ENCODE assay signal across 16 cellular contexts in genomic region chr14:74932401-74932901, GRCh38. TPM values are rescaled to one million over a fixed set of nuclear protein-coding genes. Genes with fewer than 3 reads are reported as not detected.
A peak's percentile ranks its signal among the peaks of the same experiment; 100 is the strongest.
DNase-seq lines count a peak whose midpoint lies in the region; ATAC-seq, FAIRE-seq and TF ChIP-seq lines count a peak whose summit lies in the region.
"Had no signal": no experiment of that assay in that cellular context is flagged by ENCODE, and none has a peak within 500 bp of the region (broad histone marks: within the 10 kb centered on the region; RNA-seq: fewer than 3 reads in every experiment).

No MANE protein-coding gene starts in this region.

- BruUV-seq in HepG2 (replicated peaks; lab: Mats Ljungman, UMichigan): no TSS peak

- H3K9me3 Mint-ChIP-seq in brain: peaks cover 0 to 3% (median 0%) of the 10 kb centered on the region in 5 experiments
- no peaks in the 10 kb centered on the region for H3K9me3 Mint-ChIP-seq in activated CD8-positive, alpha-beta memory T cell treated with anti-CD3 and anti-CD28 coated beads, Interleukin-2, amount 10 ng/mL, durations not matched to agents 7 days and 5 days (ENCODE audit: low read depth)
- H3K9me3 Mint-ChIP-seq: activated T-helper 1 cell treated with anti-CD3 and anti-CD28 coated beads, Interleukin-12 subunit alpha, Interleukin-12 subunit beta, Interleukin-2, Interleukin-4 antibody, amounts not matched to agents 30 ng/mL and 10 ng/mL and 1 ng/mL, durations not matched to agents 14 hours and 24 hours and 36 hours; central memory CD8-positive, alpha-beta T cell had no signal

- H3K27ac ChIP-seq in right atrium auricular region (peak overlapping the region in 1 of 2 donors; percentile 21), HepG2 (ENCODE audit: extremely low read length, insufficient read depth, low read length) (no peak overlapping the region)

- no peaks in the 10 kb centered on the region for H3K79me2 ChIP-seq in HepG2 (ENCODE audit: insufficient read depth, low read length)

- intact Hi-C loops in Right ventricle myocardium superior (cut with DNase I) (no loop called here), HepG2 (cut with micrococcal nuclease; ENCODE audit: unreplicated experiment) (no loop called here)

- H2AFZ ChIP-seq in HepG2 (ENCODE audit: low read length): peak overlapping the region; percentile 100

- H3K27me3 Mint-ChIP-seq in brain: peaks cover 31% of the 10 kb centered on the region
- H3K27me3 Mint-ChIP-seq in activated CD8-positive, alpha-beta memory T cell treated with anti-CD3 and anti-CD28 coated beads, Interleukin-2, amount 10 ng/mL, durations not matched to agents 7 days and 5 days: peaks cover 16% of the 10 kb centered on the region

- in situ Hi-C loops in HepG2 (cut with HindIII; ENCODE audit: extremely low pct_ligation_motif_present, low pct_unique_long_range_greater_than_20kb): no loop called here

- peaks cover 35% of the 10 kb centered on the region for H3K4me1 Mint-ChIP-seq in brain
- peaks cover 8% of the 10 kb centered on the region for H3K4me1 Mint-ChIP-seq in activated CD8-positive, alpha-beta memory T cell treated with anti-CD3 and anti-CD28 coated beads, Interleukin-2, amount 10 ng/mL, durations not matched to agents 7 days and 5 days

- no peak for TF ChIP-seq POLR2A in HepG2 (IDR thresholded peaks at IDR 0.05; ENCODE audit: insufficient read depth in 1 of 2, low read depth in 2 of 2, low read length in 2 of 2)

- DNase-seq in Right ventricle myocardium superior (no peak), right atrium auricular region (ENCODE audit: low spot score) (no peak), HepG2 (ENCODE audit: low spot score) (no peak), middle frontal gyrus (ENCODE audit: extremely low spot score, low spot score) (no peak), RKO (ENCODE audit: low spot score) (no peak), COLO668 (lab: John Stamatoyannopoulos, UW; ENCODE audit: unreplicated experiment) (no peak)
- no peak for DNase-seq in activated CD8-positive, alpha-beta memory T cell treated with anti-CD3 and anti-CD28 coated beads, Interleukin-2, amount 10 ng/mL, durations not matched to agents 7 days and 5 days
- DNase-seq: BE2C, mucosa of descending colon, T1000 had no signal

- H3K4me2 ChIP-seq in HepG2 (ENCODE audit: low read depth, low read length): peak overlapping the region; percentile 87

- FAIRE-seq in HepG2 (lab: Jason Lieb, UNC): peak; percentile 47

- no peaks in the 10 kb centered on the region for H3K27me3 ChIP-seq in right atrium auricular region
- H3K27me3 ChIP-seq in HepG2 (ENCODE audit: control insufficient read depth in 1 of 2, insufficient read depth in 2 of 2, low read length in 2 of 2): peaks cover 0 to 2% of the 10 kb centered on the region in 2 experiments; a peak in 2 of 5 replicates
- H3K27me3 ChIP-seq: BE2C had no signal

- no peak for TF ChIP-seq RAD21 in HepG2 (CRISPR knock-in tag; IDR thresholded peaks at IDR 0.05)

- H3K4me1 ChIP-seq in right atrium auricular region (peaks cover 0 to 34% of the 10 kb centered on the region in 2 donors), HepG2 (ENCODE audit: insufficient read depth, low read length) (peaks cover 39% of the 10 kb centered on the region)
- H3K4me1 ChIP-seq: BE2C had no signal

- CTCF ChIA-PET in HepG2 (lab: Yijun Ruan, JAX; ENCODE audit: low intra/inter-chr PET ratio, low total read pairs): no interaction called here
- CTCF ChIA-PET in activated CD8-positive, alpha-beta memory T cell treated with anti-CD3 and anti-CD28 coated beads, Interleukin-2, amount 10 ng/mL, durations not matched to agents 7 days and 5 days (lab: Charles Lee): interaction anchor here (1.1 to 1.3 kb wide), 2 partner anchors 76 to 156 kb away, joined by 3 read pairs; no protein-coding TSS in a partner anchor

- H3K4me3 ChIP-seq in right atrium auricular region (no peak overlapping the region), HepG2 (replicated peaks in 1 of 3; ENCODE audit: insufficient read depth in 1 of 3, low read depth in 2 of 3, low read length in 3 of 3) (peak overlapping the region; percentile 5 to 61 (median 49); a peak in 5 of 6 replicates)
- H3K4me3 ChIP-seq: mucosa of descending colon, skin epidermis had no signal

- H3K9ac ChIP-seq in HepG2 (ENCODE audit: insufficient read depth, low read depth, low read length): peak overlapping the region; percentile 46

- under 1% methylated on average over 6 of the region's 6 CpGs for WGBS in HepG2 (ENCODE audit: low lambda C conversion rate)

- H3K36me3 ChIP-seq in right atrium auricular region (no peaks in the 10 kb centered on the region), HepG2 (replicated peaks in 1 of 2; ENCODE audit: control insufficient read depth in 1 of 2, insufficient read depth in 2 of 2, low read length in 2 of 2) (no peaks in the 10 kb centered on the region)
- H3K36me3 ChIP-seq: BE2C had no signal

- ATAC-seq in Right ventricle myocardium superior (ENCODE audit: poor library complexity) (peak; percentile 69), HepG2 (peak; percentile 41)
- ATAC-seq in activated CD8-positive, alpha-beta memory T cell treated with anti-CD3 and anti-CD28 coated beads, Interleukin-2, amount 10 ng/mL, durations not matched to agents 7 days and 5 days: no peak
- ATAC-seq: mucosa of descending colon had no signal

- H3K4me3 Mint-ChIP-seq in brain: peak overlapping the region in 3 of 5 experiments; percentile 3 to 43 (median 7)
- H3K4me3 Mint-ChIP-seq in activated CD8-positive, alpha-beta memory T cell treated with anti-CD3 and anti-CD28 coated beads, Interleukin-2, amount 10 ng/mL, durations not matched to agents 7 days and 5 days: no peak overlapping the region
- H3K4me3 Mint-ChIP-seq: activated T-helper 1 cell treated with anti-CD3 and anti-CD28 coated beads, Interleukin-12 subunit alpha, Interleukin-12 subunit beta, Interleukin-2, Interleukin-4 antibody, amounts not matched to agents 30 ng/mL and 10 ng/mL and 1 ng/mL, durations not matched to agents 14 hours and 24 hours and 36 hours; central memory CD8-positive, alpha-beta T cell had no signal

- no peaks in the 10 kb centered on the region for H4K20me1 ChIP-seq in HepG2 (ENCODE audit: insufficient read depth, low read length)

- TF ChIP-seq CTCF in right atrium auricular region (IDR thresholded peaks at IDR 0.05): no peak
- TF ChIP-seq CTCF in brain (conservative IDR thresholded peaks at IDR 0.05): no peak
- no peak for TF ChIP-seq CTCF in HepG2 (CRISPR knock-in tag; IDR thresholded peaks at IDR 0.05)

- H3K36me3 Mint-ChIP-seq in brain: no peaks in the 10 kb centered on the region
- no peaks in the 10 kb centered on the region for H3K36me3 Mint-ChIP-seq in activated CD8-positive, alpha-beta memory T cell treated with anti-CD3 and anti-CD28 coated beads, Interleukin-2, amount 10 ng/mL, durations not matched to agents 7 days and 5 days

- TF ChIP-seq EP300 in HepG2 (IDR thresholded peaks at IDR 0.05; ENCODE audit: low read depth in 2 of 2, low read length in 2 of 2) (no peak), HepG2 (CRISPR knock-in tag; IDR thresholded peaks at IDR 0.05; ENCODE audit: borderline replicate concordance) (no peak)

- H3K9me3 ChIP-seq in right atrium auricular region (no peaks in the 10 kb centered on the region), HepG2 (ENCODE audit: low read length) (no peaks in the 10 kb centered on the region)
- H3K9me3 ChIP-seq: BE2C, mucosa of descending colon had no signal

- H3K27ac Mint-ChIP-seq in brain: peak overlapping the region in 3 of 5 experiments; percentile 9 to 75 (median 74)
- no peak overlapping the region for H3K27ac Mint-ChIP-seq in activated CD8-positive, alpha-beta memory T cell treated with anti-CD3 and anti-CD28 coated beads, Interleukin-2, amount 10 ng/mL, durations not matched to agents 7 days and 5 days
- H3K27ac Mint-ChIP-seq: activated T-helper 1 cell treated with anti-CD3 and anti-CD28 coated beads, Interleukin-12 subunit alpha, Interleukin-12 subunit beta, Interleukin-2, Interleukin-4 antibody, amounts not matched to agents 30 ng/mL and 10 ng/mL and 1 ng/mL, durations not matched to agents 14 hours and 24 hours and 36 hours had no signal

- POLR2A ChIA-PET in HepG2 (lab: Yijun Ruan, JAX): interaction anchor here (2.5 kb wide), 1 partner anchor 10 kb away, joined by 10 read pairs; the partner anchor contains the start of gene RPS6KL1

RNA-seq across cellular contexts. Expression of gene RPS6KL1, which starts 9.4 kb away (rescaled TPM):
- total RNA-seq in Right ventricle myocardium superior (16.8 TPM), right atrium auricular region (10 to 100 TPM in 1 of 2 donors, 1 to 10 TPM in 1; 7.6 to 10.3 TPM), HepG2 (2016; rRNA removed; fragmentation: Illumina TruSeq; extraction: Trizol) (8.1 and 11.5 TPM in 2 replicates)
- polyA plus RNA-seq in brain (ENCODE audit: insufficient read depth, low read depth, low replicate concordance) (35.8 TPM), HepG2 (2011; rRNA removed) (6.5 and 10.3 TPM in 2 replicates)
- 2.4 and 2.7 TPM in 2 replicates for total RNA-seq in HepG2 (2016; cell fraction: cytosol; rRNA removed; fragmentation: Illumina TruSeq; extraction: Trizol; ENCODE audit: low read depth)
- 5.4 and 11.9 TPM in 2 replicates for total RNA-seq in HepG2 (2016; cell fraction: insoluble cytoplasmic fraction; rRNA removed; fragmentation: Illumina TruSeq; extraction: Trizol)
- 6.9 and 7.9 TPM in 2 replicates for total RNA-seq in HepG2 (2016; cell fraction: membrane; rRNA removed; fragmentation: Illumina TruSeq; extraction: Trizol)
- total RNA-seq in HepG2 (2016; cell fraction: nucleus; rRNA removed; fragmentation: Illumina TruSeq; extraction: Trizol): 12.4 and 16.2 TPM in 2 replicates
- polyA plus RNA-seq in HepG2 (2011; cell fraction: cytosol; rRNA removed): 3.2 and 3.9 TPM in 2 replicates
- 23.6 and 25.1 TPM in 2 replicates for polyA plus RNA-seq in HepG2 (2011; cell fraction: nucleus; rRNA removed)
- 4.9 and 11.7 TPM in 2 replicates for polyA plus RNA-seq in HepG2 (2012)
- polyA plus RNA-seq in HepG2 (2016; cell fraction: cytosol; fragmentation: Illumina TruSeq; extraction: Trizol; ENCODE audit: low read depth): 1.2 and 1.7 TPM in 2 replicates
- polyA plus RNA-seq in HepG2 (2016; cell fraction: insoluble cytoplasmic fraction; fragmentation: Illumina TruSeq; extraction: Trizol; ENCODE audit: low read depth): 3.7 and 6.7 TPM in 2 replicates
- 2.9 and 4.2 TPM in 2 replicates for polyA plus RNA-seq in HepG2 (2016; cell fraction: membrane; fragmentation: Illumina TruSeq; extraction: Trizol; ENCODE audit: low read depth)
- 20.2 and 23.1 TPM in 2 replicates for polyA plus RNA-seq in HepG2 (2016; cell fraction: nucleus; fragmentation: Illumina TruSeq; extraction: Trizol; ENCODE audit: insufficient read depth, low read depth)
- polyA minus RNA-seq in HepG2 (2011; rRNA and poly(A)+ RNA removed; ENCODE audit: low replicate concordance): 8.7 and 18.6 TPM in 2 replicates
- polyA minus RNA-seq in HepG2 (2011; cell fraction: cytosol; rRNA and poly(A)+ RNA removed): 2.4 and 3.3 TPM in 2 replicates
- polyA minus RNA-seq in HepG2 (2011; cell fraction: nucleus; rRNA and poly(A)+ RNA removed): 12.1 and 17.3 TPM in 2 replicates
- total RNA-seq in activated CD8-positive, alpha-beta memory T cell treated with anti-CD3 and anti-CD28 coated beads, Interleukin-2, amount 10 ng/mL, durations not matched to agents 7 days and 5 days: 1 to 10 TPM; 2.5 to 3.6 TPM
- total RNA-seq: H4 had no signal

RNA-seq across cellular contexts. Expression of gene PGF, which starts 22.9 kb away (rescaled TPM):
- 5.1 TPM for total RNA-seq in Right ventricle myocardium superior
- total RNA-seq in right atrium auricular region: 1 to 10 TPM; 3.3 to 7.0 TPM
- polyA plus RNA-seq in brain (ENCODE audit: insufficient read depth, low read depth, low replicate concordance): 21.8 TPM
- total RNA-seq in HepG2 (2016; rRNA removed; fragmentation: Illumina TruSeq; extraction: Trizol): 20.3 and 27.5 TPM in 2 replicates
- 13.0 and 16.2 TPM in 2 replicates for total RNA-seq in HepG2 (2016; cell fraction: cytosol; rRNA removed; fragmentation: Illumina TruSeq; extraction: Trizol; ENCODE audit: low read depth)
- total RNA-seq in HepG2 (2016; cell fraction: insoluble cytoplasmic fraction; rRNA removed; fragmentation: Illumina TruSeq; extraction: Trizol): 17.4 and 28.0 TPM in 2 replicates
- 29.3 and 35.9 TPM in 2 replicates for total RNA-seq in HepG2 (2016; cell fraction: membrane; rRNA removed; fragmentation: Illumina TruSeq; extraction: Trizol)
- 17.6 and 20.1 TPM in 2 replicates for total RNA-seq in HepG2 (2016; cell fraction: nucleus; rRNA removed; fragmentation: Illumina TruSeq; extraction: Trizol)
- 10.7 and 15.9 TPM in 2 replicates for polyA plus RNA-seq in HepG2 (2011; rRNA removed)
- polyA plus RNA-seq in HepG2 (2011; cell fraction: cytosol; rRNA removed): 10.4 and 12.8 TPM in 2 replicates
- 16.7 and 17.3 TPM in 2 replicates for polyA plus RNA-seq in HepG2 (2011; cell fraction: nucleus; rRNA removed)
- polyA plus RNA-seq in HepG2 (2012): 12.1 and 22.6 TPM in 2 replicates
- 11.5 and 14.9 TPM in 2 replicates for polyA plus RNA-seq in HepG2 (2016; cell fraction: cytosol; fragmentation: Illumina TruSeq; extraction: Trizol; ENCODE audit: low read depth)
- 21.6 and 21.8 TPM in 2 replicates for polyA plus RNA-seq in HepG2 (2016; cell fraction: insoluble cytoplasmic fraction; fragmentation: Illumina TruSeq; extraction: Trizol; ENCODE audit: low read depth)
- 24.0 and 29.9 TPM in 2 replicates for polyA plus RNA-seq in HepG2 (2016; cell fraction: membrane; fragmentation: Illumina TruSeq; extraction: Trizol; ENCODE audit: low read depth)
- polyA plus RNA-seq in HepG2 (2016; cell fraction: nucleus; fragmentation: Illumina TruSeq; extraction: Trizol; ENCODE audit: insufficient read depth, low read depth): 31.6 and 33.1 TPM in 2 replicates
- 0.12 and 15.6 TPM in 2 replicates for polyA minus RNA-seq in HepG2 (2011; rRNA and poly(A)+ RNA removed; ENCODE audit: low replicate concordance)
- polyA minus RNA-seq in HepG2 (2011; cell fraction: cytosol; rRNA and poly(A)+ RNA removed): 9.2 and 10.9 TPM in 2 replicates
- polyA minus RNA-seq in HepG2 (2011; cell fraction: nucleus; rRNA and poly(A)+ RNA removed): 12.9 and 21.1 TPM in 2 replicates
- total RNA-seq in activated CD8-positive, alpha-beta memory T cell treated with anti-CD3 and anti-CD28 coated beads, Interleukin-2, amount 10 ng/mL, durations not matched to agents 7 days and 5 days: under 1 TPM; 0.29 to 0.56 TPM

RNA-seq across cellular contexts. Expression of gene DLST, which starts 50.7 kb away (rescaled TPM):
- total RNA-seq in Right ventricle myocardium superior (205 TPM), right atrium auricular region (100 to 1,000 TPM in 1 of 2 donors, 10 to 100 TPM in 1; 71.1 to 105 TPM), HepG2 (2016; rRNA removed; fragmentation: Illumina TruSeq; extraction: Trizol) (56.5 and 69.9 TPM in 2 replicates)
- polyA plus RNA-seq in brain (ENCODE audit: insufficient read depth, low read depth, low replicate concordance) (89.0 TPM), HepG2 (2011; rRNA removed) (94.3 and 102 TPM in 2 replicates)
- 17.0 and 17.6 TPM in 2 replicates for total RNA-seq in HepG2 (2016; cell fraction: cytosol; rRNA removed; fragmentation: Illumina TruSeq; extraction: Trizol; ENCODE audit: low read depth)
- 53.1 and 69.5 TPM in 2 replicates for total RNA-seq in HepG2 (2016; cell fraction: insoluble cytoplasmic fraction; rRNA removed; fragmentation: Illumina TruSeq; extraction: Trizol)
- total RNA-seq in HepG2 (2016; cell fraction: membrane; rRNA removed; fragmentation: Illumina TruSeq; extraction: Trizol): 32.7 and 34.6 TPM in 2 replicates
- total RNA-seq in HepG2 (2016; cell fraction: nucleus; rRNA removed; fragmentation: Illumina TruSeq; extraction: Trizol): 51.4 and 61.7 TPM in 2 replicates
- 93.1 and 108 TPM in 2 replicates for polyA plus RNA-seq in HepG2 (2011; cell fraction: cytosol; rRNA removed)
- polyA plus RNA-seq in HepG2 (2011; cell fraction: nucleus; rRNA removed): 122 and 123 TPM in 2 replicates
- polyA plus RNA-seq in HepG2 (2012): 73.8 and 77.6 TPM in 2 replicates
- polyA plus RNA-seq in HepG2 (2016; cell fraction: cytosol; fragmentation: Illumina TruSeq; extraction: Trizol; ENCODE audit: low read depth): 10.6 and 12.2 TPM in 2 replicates
- 80.8 and 82.0 TPM in 2 replicates for polyA plus RNA-seq in HepG2 (2016; cell fraction: insoluble cytoplasmic fraction; fragmentation: Illumina TruSeq; extraction: Trizol; ENCODE audit: low read depth)
- 19.6 and 22.7 TPM in 2 replicates for polyA plus RNA-seq in HepG2 (2016; cell fraction: membrane; fragmentation: Illumina TruSeq; extraction: Trizol; ENCODE audit: low read depth)
- polyA plus RNA-seq in HepG2 (2016; cell fraction: nucleus; fragmentation: Illumina TruSeq; extraction: Trizol; ENCODE audit: insufficient read depth, low read depth): 113 and 120 TPM in 2 replicates
- 129 and 131 TPM in 2 replicates for polyA minus RNA-seq in HepG2 (2011; rRNA and poly(A)+ RNA removed; ENCODE audit: low replicate concordance)
- 45.5 and 49.7 TPM in 2 replicates for polyA minus RNA-seq in HepG2 (2011; cell fraction: cytosol; rRNA and poly(A)+ RNA removed)
- polyA minus RNA-seq in HepG2 (2011; cell fraction: nucleus; rRNA and poly(A)+ RNA removed): 71.3 and 89.1 TPM in 2 replicates
- total RNA-seq in activated CD8-positive, alpha-beta memory T cell treated with anti-CD3 and anti-CD28 coated beads, Interleukin-2, amount 10 ng/mL, durations not matched to agents 7 days and 5 days: 100 to 1,000 TPM; 106 to 119 TPM

RNA-seq across cellular contexts. Expression of gene PROX2, which starts 56.5 kb away (rescaled TPM):
- not detected for total RNA-seq in Right ventricle myocardium superior
- not detected for total RNA-seq in right atrium auricular region
- not detected for polyA plus RNA-seq in brain (ENCODE audit: insufficient read depth, low read depth, low replicate concordance)
- total RNA-seq in HepG2 (2016; rRNA removed; fragmentation: Illumina TruSeq; extraction: Trizol): not detected in 2 replicates
- not detected in 2 replicates for total RNA-seq in HepG2 (2016; cell fraction: cytosol; rRNA removed; fragmentation: Illumina TruSeq; extraction: Trizol; ENCODE audit: low read depth)
- not detected in 2 replicates for total RNA-seq in HepG2 (2016; cell fraction: insoluble cytoplasmic fraction; rRNA removed; fragmentation: Illumina TruSeq; extraction: Trizol)
- total RNA-seq in HepG2 (2016; cell fraction: membrane; rRNA removed; fragmentation: Illumina TruSeq; extraction: Trizol): not detected in 2 replicates
- total RNA-seq in HepG2 (2016; cell fraction: nucleus; rRNA removed; fragmentation: Illumina TruSeq; extraction: Trizol): not detected in 2 replicates
- polyA plus RNA-seq in HepG2 (2011; rRNA removed): not detected in 2 replicates
- not detected in 2 replicates for polyA plus RNA-seq in HepG2 (2011; cell fraction: cytosol; rRNA removed)
- not detected in 2 replicates for polyA plus RNA-seq in HepG2 (2011; cell fraction: nucleus; rRNA removed)
- 0.47 and 0.59 TPM in 2 replicates for polyA plus RNA-seq in HepG2 (2012)
- not detected in 2 replicates for polyA plus RNA-seq in HepG2 (2016; cell fraction: cytosol; fragmentation: Illumina TruSeq; extraction: Trizol; ENCODE audit: low read depth)
- not detected in 2 replicates for polyA plus RNA-seq in HepG2 (2016; cell fraction: insoluble cytoplasmic fraction; fragmentation: Illumina TruSeq; extraction: Trizol; ENCODE audit: low read depth)
- polyA plus RNA-seq in HepG2 (2016; cell fraction: membrane; fragmentation: Illumina TruSeq; extraction: Trizol; ENCODE audit: low read depth): not detected in 2 replicates
- not detected in 2 replicates for polyA plus RNA-seq in HepG2 (2016; cell fraction: nucleus; fragmentation: Illumina TruSeq; extraction: Trizol; ENCODE audit: insufficient read depth, low read depth)
- not detected in 2 replicates for polyA minus RNA-seq in HepG2 (2011; rRNA and poly(A)+ RNA removed; ENCODE audit: low replicate concordance)
- not detected in 2 replicates for polyA minus RNA-seq in HepG2 (2011; cell fraction: cytosol; rRNA and poly(A)+ RNA removed)
- polyA minus RNA-seq in HepG2 (2011; cell fraction: nucleus; rRNA and poly(A)+ RNA removed): not detected in 2 replicates
- total RNA-seq in activated CD8-positive, alpha-beta memory T cell treated with anti-CD3 and anti-CD28 coated beads, Interleukin-2, amount 10 ng/mL, durations not matched to agents 7 days and 5 days: under 1 TPM; 0.21 to 0.44 TPM
- total RNA-seq: activated T-helper 1 cell treated with anti-CD3 and anti-CD28 coated beads, Interleukin-12 subunit alpha, Interleukin-12 subunit beta, Interleukin-2, Interleukin-4 antibody, amounts not matched to agents 30 ng/mL and 10 ng/mL and 1 ng/mL, durations not matched to agents 14 hours and 24 hours and 36 hours; H4; LHCN-M2 had no signal

Comparison
In these comparisons a context has a peak if more than half of its experiments do, and no peak if none do; other contexts are left out.
1. H3K4me3 ChIP-seq: peak in HepG2 (3 of 3); none in right atrium auricular region (0 of 2).